Comparison of ENCODE assay signal across 2 cellular contexts in the genomic region with DNA sequence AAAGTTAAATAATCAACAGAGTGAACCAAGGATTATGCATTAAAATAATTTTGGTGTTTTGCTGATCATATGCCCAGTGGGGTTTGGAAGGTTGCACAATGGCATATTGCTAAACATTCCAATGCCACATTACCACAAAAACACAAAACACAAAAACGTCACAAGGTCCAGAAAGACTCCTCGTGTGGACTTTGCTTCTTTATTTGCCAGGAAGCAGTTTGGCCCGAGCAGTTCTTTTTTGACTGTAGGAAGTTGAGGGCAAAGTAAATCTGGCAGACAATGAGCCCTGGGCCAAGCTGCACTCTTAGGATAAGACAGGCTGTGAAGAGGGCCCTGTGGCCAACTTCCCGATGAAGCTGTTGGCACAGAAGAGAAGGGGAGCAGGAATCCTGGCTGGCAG.
TF ChIP-seq lines count a peak whose summit lies in the region.

No MANE protein-coding gene starts in this region.

TF ChIP-seq in endothelial cell of umbilical vein, 7 proteins besides CTCF, POLR2A, EP300 and RAD21 (continued from another document):
- no peak for TF ChIP-seq MYC (IDR thresholded peaks at IDR 0.05; ENCODE audit: low read depth, low read length)
- no peak for TF ChIP-seq EZH2 (IDR thresholded peaks at IDR 0.05; ENCODE audit: borderline replicate concordance, low read depth, low read length, severe bottlenecking)

TF ChIP-seq in liver, 16 proteins besides CTCF, POLR2A, EP300 and RAD21 (continued from another document):
- TF ChIP-seq GABPA (IDR thresholded peaks at IDR 0.05 in 1 of 2, conservative IDR thresholded peaks at IDR 0.05 in 1 of 2), result peak in 1 of 2 donors; percentile 67
- TF ChIP-seq SP1 (IDR thresholded peaks at IDR 0.05), result peak; percentile 92
- TF ChIP-seq JUND (IDR thresholded peaks at IDR 0.05), result peak; percentile 86 to 98
- no peak for TF ChIP-seq NR2F2 (IDR thresholded peaks at IDR 0.05)
- TF ChIP-seq, protein P1, sequence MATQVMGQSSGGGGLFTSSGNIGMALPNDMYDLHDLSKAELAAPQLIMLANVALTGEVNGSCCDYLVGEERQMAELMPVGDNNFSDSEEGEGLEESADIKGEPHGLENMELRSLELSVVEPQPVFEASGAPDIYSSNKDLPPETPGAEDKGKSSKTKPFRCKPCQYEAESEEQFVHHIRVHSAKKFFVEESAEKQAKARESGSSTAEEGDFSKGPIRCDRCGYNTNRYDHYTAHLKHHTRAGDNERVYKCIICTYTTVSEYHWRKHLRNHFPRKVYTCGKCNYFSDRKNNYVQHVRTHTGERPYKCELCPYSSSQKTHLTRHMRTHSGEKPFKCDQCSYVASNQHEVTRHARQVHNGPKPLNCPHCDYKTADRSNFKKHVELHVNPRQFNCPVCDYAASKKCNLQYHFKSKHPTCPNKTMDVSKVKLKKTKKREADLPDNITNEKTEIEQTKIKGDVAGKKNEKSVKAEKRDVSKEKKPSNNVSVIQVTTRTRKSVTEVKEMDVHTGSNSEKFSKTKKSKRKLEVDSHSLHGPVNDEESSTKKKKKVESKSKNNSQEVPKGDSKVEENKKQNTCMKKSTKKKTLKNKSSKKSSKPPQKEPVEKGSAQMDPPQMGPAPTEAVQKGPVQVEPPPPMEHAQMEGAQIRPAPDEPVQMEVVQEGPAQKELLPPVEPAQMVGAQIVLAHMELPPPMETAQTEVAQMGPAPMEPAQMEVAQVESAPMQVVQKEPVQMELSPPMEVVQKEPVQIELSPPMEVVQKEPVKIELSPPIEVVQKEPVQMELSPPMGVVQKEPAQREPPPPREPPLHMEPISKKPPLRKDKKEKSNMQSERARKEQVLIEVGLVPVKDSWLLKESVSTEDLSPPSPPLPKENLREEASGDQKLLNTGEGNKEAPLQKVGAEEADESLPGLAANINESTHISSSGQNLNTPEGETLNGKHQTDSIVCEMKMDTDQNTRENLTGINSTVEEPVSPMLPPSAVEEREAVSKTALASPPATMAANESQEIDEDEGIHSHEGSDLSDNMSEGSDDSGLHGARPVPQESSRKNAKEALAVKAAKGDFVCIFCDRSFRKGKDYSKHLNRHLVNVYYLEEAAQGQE (IDR thresholded peaks at IDR 0.05), result peak; percentile 76
- TF ChIP-seq, protein P2, sequence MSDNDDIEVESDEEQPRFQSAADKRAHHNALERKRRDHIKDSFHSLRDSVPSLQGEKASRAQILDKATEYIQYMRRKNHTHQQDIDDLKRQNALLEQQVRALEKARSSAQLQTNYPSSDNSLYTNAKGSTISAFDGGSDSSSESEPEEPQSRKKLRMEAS (IDR thresholded peaks at IDR 0.05), result peak; percentile 95
- TF ChIP-seq, protein P3, sequence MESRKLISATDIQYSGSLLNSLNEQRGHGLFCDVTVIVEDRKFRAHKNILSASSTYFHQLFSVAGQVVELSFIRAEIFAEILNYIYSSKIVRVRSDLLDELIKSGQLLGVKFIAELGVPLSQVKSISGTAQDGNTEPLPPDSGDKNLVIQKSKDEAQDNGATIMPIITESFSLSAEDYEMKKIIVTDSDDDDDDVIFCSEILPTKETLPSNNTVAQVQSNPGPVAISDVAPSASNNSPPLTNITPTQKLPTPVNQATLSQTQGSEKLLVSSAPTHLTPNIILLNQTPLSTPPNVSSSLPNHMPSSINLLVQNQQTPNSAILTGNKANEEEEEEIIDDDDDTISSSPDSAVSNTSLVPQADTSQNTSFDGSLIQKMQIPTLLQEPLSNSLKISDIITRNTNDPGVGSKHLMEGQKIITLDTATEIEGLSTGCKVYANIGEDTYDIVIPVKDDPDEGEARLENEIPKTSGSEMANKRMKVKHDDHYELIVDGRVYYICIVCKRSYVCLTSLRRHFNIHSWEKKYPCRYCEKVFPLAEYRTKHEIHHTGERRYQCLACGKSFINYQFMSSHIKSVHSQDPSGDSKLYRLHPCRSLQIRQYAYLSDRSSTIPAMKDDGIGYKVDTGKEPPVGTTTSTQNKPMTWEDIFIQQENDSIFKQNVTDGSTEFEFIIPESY (IDR thresholded peaks at IDR 0.05), result peak; percentile 95
- TF ChIP-seq FOXA1 (IDR thresholded peaks at IDR 0.05), result peak; percentile 69
